Comparison of ENCODE assay signal across 8 cellular contexts in genomic region chr9:97386733-97387503, GRCh38. TPM values are rescaled to one million over a fixed set of nuclear protein-coding genes. Genes with fewer than 3 reads are reported as not detected.
DNase-seq lines count a peak whose midpoint lies in the region; ATAC-seq and TF ChIP-seq lines count a peak whose summit lies in the region.

No MANE protein-coding gene starts in this region.

- no peak overlapping the region for H4K5ac ChIP-seq in H9 (ENCODE audit: insufficient read length, low read depth, low read length)

- H3K27ac Mint-ChIP-seq in CD14-positive monocyte, result peak overlapping the region in 2 of 7 donors; percentile 12 to 36
- H3K27ac Mint-ChIP-seq in H9, result peak overlapping the region in 2 of 3 experiments; percentile 68 to 87; a peak in 2 of 7 replicates
- H3K27ac Mint-ChIP-seq in activated CD4-positive, alpha-beta memory T cell treated with anti-CD3 and anti-CD28 coated beads for 36 hours, result no peak overlapping the region

- H3K27ac ChIP-seq in H9 (ENCODE audit: insufficient read length, low read depth, low read length) (no peak overlapping the region), lower lobe of right lung (no peak overlapping the region)

- H3K36me3 Mint-ChIP-seq in CD14-positive monocyte, result no peaks in the 10 kb centered on the region
- H3K36me3 Mint-ChIP-seq in H9 (ENCODE audit: insufficient read depth in 1 of 3, low read depth in 3 of 3), result no peaks in the 10 kb centered on the region; a peak in 1 of 7 replicates
- no peaks in the 10 kb centered on the region for H3K36me3 Mint-ChIP-seq in activated CD4-positive, alpha-beta memory T cell treated with anti-CD3 and anti-CD28 coated beads for 36 hours

- no peak overlapping the region for H2BK12ac ChIP-seq in H9 (ENCODE audit: insufficient read length, low read depth, low read length)

- no peak overlapping the region for H2AFZ ChIP-seq in H9 (ENCODE audit: low read length)

- no CpG with 5 or more reads among the region's 30 CpGs for WGBS in H9 (ENCODE audit: extremely low coverage, insufficient read length, low lambda C conversion rate)

- no peak overlapping the region for H3K56ac ChIP-seq in H9 (ENCODE audit: insufficient read length, low read depth, low read length)

- CTCF ChIA-PET in activated CD4-positive, alpha-beta memory T cell treated with anti-CD3 and anti-CD28 coated beads for 36 hours (lab: Charles Lee), result interaction anchor here (0.6 to 4.1 kb wide), 32 partner anchors 10 to 530 kb away, joined by 3 to 45 read pairs (median 5); partner anchors contain the start of genes TDRD7 and TMOD1

- H3K4me3 ChIP-seq in lower lobe of right lung, result peak overlapping the region; percentile 18

- TF ChIP-seq POLR2A in GM18505 (IDR thresholded peaks at IDR 0.05; ENCODE audit: borderline replicate concordance, extremely low read depth, insufficient read depth, insufficient read length), result no peak

- no peaks in the 10 kb centered on the region for H3K79me1 ChIP-seq in H9 (ENCODE audit: insufficient read depth, low read depth, low read length, poor library complexity, severe bottlenecking)

- H4K91ac ChIP-seq in H9 (ENCODE audit: insufficient read length, low read depth, low read length), result no peak overlapping the region

- intact Hi-C loops in CD14-positive monocyte (cut with micrococcal nuclease) (loop anchor here in 1 of 2 donors (2.0 to 10.0 kb wide), 2 partner anchors 14 to 228 kb away; no protein-coding TSS in a partner anchor), lower lobe of right lung (cut with DNase I) (no loop called here)
- intact Hi-C loops in activated CD4-positive, alpha-beta memory T cell treated with anti-CD3 and anti-CD28 coated beads for 36 hours (cut with micrococcal nuclease), result loop anchor here (1.0 to 5.0 kb wide), 2 partner anchors 210 to 228 kb away; no protein-coding TSS in a partner anchor

- peak; percentile 73 to 81 for ATAC-seq in lower lobe of right lung
- ATAC-seq in GM18505 (IDR thresholded peaks at IDR 0.05; ENCODE audit: unreplicated experiment), result no peak

- peak; percentile 99 for TF ChIP-seq CTCF in CD14-positive monocyte (IDR thresholded peaks at IDR 0.05)
- peak; percentile 98 for TF ChIP-seq CTCF in H9 (conservative IDR thresholded peaks at IDR 0.05)
- TF ChIP-seq CTCF in lower lobe of right lung (IDR thresholded peaks at IDR 0.05), result peak; percentile 97

- H3T11ph ChIP-seq in H9 (ENCODE audit: low read length), result no peak overlapping the region

- H3K9ac ChIP-seq in H9 (ENCODE audit: extremely low read depth, insufficient read length, low read length), result no peak overlapping the region

- H3K4me1 ChIP-seq in H9 (ENCODE audit: insufficient read depth, low read length), result no peaks in the 10 kb centered on the region; the same call in 1 of the 2 replicates
- peaks cover 7% of the 10 kb centered on the region for H3K4me1 ChIP-seq in lower lobe of right lung

- H4K20me1 ChIP-seq in H9 (ENCODE audit: control insufficient read depth, insufficient read depth, insufficient read length), result no peaks in the 10 kb centered on the region

- no peak overlapping the region for H3K14ac ChIP-seq in H9 (ENCODE audit: insufficient read depth, low read length)

- peak; percentile 74 for DNase-seq in CD14-positive monocyte (ENCODE audit: low spot score)
- peak; percentile 88 for DNase-seq in H9
- DNase-seq in NCI-H345 treated with DMSO at 0.1 percent for 48 hours (lab: John Stamatoyannopoulos, UW; ENCODE audit: unreplicated experiment), result peak; percentile 56
- DNase-seq in activated CD4-positive, alpha-beta memory T cell treated with anti-CD3 and anti-CD28 coated beads for 36 hours, result peak; percentile 87
- peak; percentile 58 for DNase-seq in effector CD4-positive, alpha-beta T cell
- peak; percentile 79 for DNase-seq in lower lobe of right lung
- DNase-seq in stimulated activated CD8-positive, alpha-beta memory T cell treated with anti-CD3 and anti-CD28 coated beads, Interleukin-12 subunit alpha, Interleukin-12 subunit beta, amount 100 ng/mL, for 1 hour (ENCODE audit: low read depth), result peak; percentile 55

- no peaks in the 10 kb centered on the region for H3K36me3 ChIP-seq in lower lobe of right lung

- H3K23me2 ChIP-seq in H9 (ENCODE audit: insufficient read length, low read depth, low read length, poor library complexity, severe bottlenecking), result no peaks in the 10 kb centered on the region

- no peak overlapping the region for H2BK5ac ChIP-seq in H9 (ENCODE audit: insufficient read length, low read length)

- peaks cover 19% of the 10 kb centered on the region for H3K4me1 Mint-ChIP-seq in CD14-positive monocyte
- H3K4me1 Mint-ChIP-seq in H9, result peaks cover 23 to 30% of the 10 kb centered on the region in 2 experiments
- H3K4me1 Mint-ChIP-seq in activated CD4-positive, alpha-beta memory T cell treated with anti-CD3 and anti-CD28 coated beads for 36 hours (ENCODE audit: low read depth), result peaks cover 16% of the 10 kb centered on the region

- H3K27me3 Mint-ChIP-seq in CD14-positive monocyte (ENCODE audit: low read depth in 3 of 3), result peaks cover 3 to 15% (median 7%) of the 10 kb centered on the region in 3 donors
- H3K27me3 Mint-ChIP-seq in H9 (ENCODE audit: low read depth), result peaks cover 3% of the 10 kb centered on the region
- peaks cover 19% of the 10 kb centered on the region for H3K27me3 Mint-ChIP-seq in activated CD4-positive, alpha-beta memory T cell treated with anti-CD3 and anti-CD28 coated beads for 36 hours

- H2AK5ac ChIP-seq in H9 (ENCODE audit: insufficient read length, low read length), result no peak overlapping the region

- peak overlapping the region in 1 of 2 donors; percentile 31 for H3K4me3 Mint-ChIP-seq in CD14-positive monocyte
- H3K4me3 Mint-ChIP-seq in H9, result peak overlapping the region in 1 of 2 experiments; percentile 3; a peak in 2 of 5 replicates
- H3K4me3 Mint-ChIP-seq in activated CD4-positive, alpha-beta memory T cell treated with anti-CD3 and anti-CD28 coated beads for 36 hours, result no peak overlapping the region

- POLR2A ChIA-PET in activated CD4-positive, alpha-beta memory T cell treated with anti-CD3 and anti-CD28 coated beads for 36 hours (lab: Charles Lee), result no interaction called here

- H2BK20ac ChIP-seq in H9 (ENCODE audit: low read depth, low read length, poor library complexity, severe bottlenecking), result no peak overlapping the region

- no peak overlapping the region for H2BK15ac ChIP-seq in H9 (ENCODE audit: low read depth, low read length)

- H3K9me3 ChIP-seq in H9 (ENCODE audit: control insufficient read depth, low read depth, low read length) (no peaks in the 10 kb centered on the region), lower lobe of right lung (no peaks in the 10 kb centered on the region)

- no peak overlapping the region for H3K4me2 ChIP-seq in H9 (ENCODE audit: insufficient read depth, insufficient read length, low read length)

- no peaks in the 10 kb centered on the region for H3K79me2 ChIP-seq in H9 (ENCODE audit: insufficient read depth, low read length)

- H3K9me3 Mint-ChIP-seq in CD14-positive monocyte (peaks cover 0 to 3% (median 0%) of the 10 kb centered on the region in 7 donors), H9 (peaks cover 0 to 12% of the 10 kb centered on the region in 2 experiments; a peak in 3 of 5 replicates)
- H3K9me3 Mint-ChIP-seq in activated CD4-positive, alpha-beta memory T cell treated with anti-CD3 and anti-CD28 coated beads for 36 hours, result no peaks in the 10 kb centered on the region

- no peak overlapping the region for H3K23ac ChIP-seq in H9 (ENCODE audit: insufficient read length, low read depth, low read length)

- H3K18ac ChIP-seq in H9 (ENCODE audit: insufficient read length, low read depth, low read length), result no peak overlapping the region

- no peak overlapping the region for H4K8ac ChIP-seq in H9 (replicated peaks; ENCODE audit: insufficient read length, low read depth, low read length)

- H3K4ac ChIP-seq in H9 (ENCODE audit: low read depth, low read length), result no peak overlapping the region

- H2BK120ac ChIP-seq in H9 (ENCODE audit: low read depth, low read length, poor library complexity, severe bottlenecking), result no peak overlapping the region

- H3K27me3 ChIP-seq in H9 (ENCODE audit: insufficient read depth, low read length), result no peaks in the 10 kb centered on the region
- peaks cover 12% of the 10 kb centered on the region for H3K27me3 ChIP-seq in lower lobe of right lung (ENCODE audit: low read depth)

RNA-seq across cellular contexts. Expression of gene TDRD7, which starts 25.0 kb away (rescaled TPM):
- 10 to 100 TPM in 1 of 2 donors, 1 to 10 TPM in 1; 8.1 to 11.1 TPM for polyA plus RNA-seq in CD14-positive monocyte
- total RNA-seq in H9 (2021), result 4.2 and 5.1 TPM in 2 replicates
- total RNA-seq in activated CD4-positive, alpha-beta memory T cell treated with anti-CD3 and anti-CD28 coated beads for 36 hours, result 10 to 100 TPM; 12.3 to 12.5 TPM
- total RNA-seq in lower lobe of right lung, result 22.2 TPM
